Comparison of ENCODE assay signal across 11 cellular contexts in the genomic region with DNA sequence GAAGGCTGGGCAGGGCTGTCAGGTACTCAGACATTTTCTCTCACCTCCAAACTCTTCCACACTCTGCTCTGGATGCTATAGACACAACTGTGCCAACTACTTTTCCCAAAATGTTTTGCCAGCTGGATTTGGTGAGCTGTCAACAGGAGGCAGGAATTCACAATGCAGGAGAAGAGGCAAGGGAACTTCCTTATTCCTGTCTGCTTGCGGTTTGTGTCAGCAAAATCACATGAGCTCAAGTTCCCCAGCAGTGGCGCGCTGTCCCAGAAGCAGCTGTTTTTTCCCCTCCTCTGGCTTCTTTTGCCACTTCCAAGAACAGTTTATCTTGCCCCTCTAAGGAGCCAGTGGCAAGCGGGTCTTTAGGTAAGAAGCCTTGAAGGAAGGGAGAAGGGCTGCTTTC.
DNase-seq lines count a peak whose midpoint lies in the region; ATAC-seq and TF ChIP-seq lines count a peak whose summit lies in the region.
"Had no signal": no experiment of that assay in that cellular context is flagged by ENCODE, and none has a peak within 500 bp of the region (broad histone marks: within the 10 kb centered on the region; RNA-seq: fewer than 3 reads in every experiment).

No MANE protein-coding gene starts in this region.

- H3K4me1 Mint-ChIP-seq in neural progenitor cell = peaks cover 12% of the 10 kb centered on the region

- peaks cover 1% of the 10 kb centered on the region for H3K27me3 Mint-ChIP-seq in neural progenitor cell (ENCODE audit: insufficient read depth, low read depth)
- H3K27me3 Mint-ChIP-seq: CD4-positive, alpha-beta memory T cell had no signal

- H3K9me3 ChIP-seq in SJCRH30 (replicated peaks) = no peaks in the 10 kb centered on the region
- no peaks in the 10 kb centered on the region for H3K9me3 ChIP-seq in neural progenitor cell (ENCODE audit: low read depth)

- DNase-seq in Daoy (ENCODE audit: low read depth) = peak; percentile 18
- peak; percentile 37 to 70 for DNase-seq in SJCRH30
- peak in 25 of 42 donors; percentile 5 to 55 (median 24) for DNase-seq in head of caudate nucleus
- DNase-seq in neural progenitor cell (ENCODE audit: low spot score) = no peak
- DNase-seq in DMS53 (lab: John Stamatoyannopoulos, UW) = no peak
- DNase-seq: activated T-cell treated with anti-CD3 and anti-CD28 coated beads, Interleukin-2, amount 50 U/mL, for 4 hours; CD4-positive, alpha-beta memory T cell; cortex of kidney had no signal

- peaks cover 7% of the 10 kb centered on the region for H3K4me1 ChIP-seq in SJCRH30
- peaks cover 8% of the 10 kb centered on the region for H3K4me1 ChIP-seq in neural progenitor cell

- no peaks in the 10 kb centered on the region for H3K79me2 ChIP-seq in neural progenitor cell (ENCODE audit: low read depth)

- no peak overlapping the region for H3K27ac ChIP-seq in SJCRH30
- H3K27ac ChIP-seq in neural progenitor cell = no peak overlapping the region

- H3K4me2 ChIP-seq in neural progenitor cell = no peak overlapping the region

- H3K36me3 Mint-ChIP-seq in neural progenitor cell = no peaks in the 10 kb centered on the region
- H3K36me3 Mint-ChIP-seq: CD4-positive, alpha-beta memory T cell had no signal

- H3K36me3 ChIP-seq in SJCRH30 (no peaks in the 10 kb centered on the region), neural progenitor cell (no peaks in the 10 kb centered on the region)

- H3K27ac Mint-ChIP-seq in neural progenitor cell = no peak overlapping the region
- H3K27ac Mint-ChIP-seq: CD4-positive, alpha-beta memory T cell had no signal

- ATAC-seq in GM21515 (IDR thresholded peaks at IDR 0.05; ENCODE audit: unreplicated experiment) = no peak
- no peak for ATAC-seq in GM21360 (IDR thresholded peaks at IDR 0.05; ENCODE audit: unreplicated experiment)
- no peak for ATAC-seq in HG03432 (IDR thresholded peaks at IDR 0.05; ENCODE audit: unreplicated experiment)
- ATAC-seq: activated T-cell treated with anti-CD3 and anti-CD28 coated beads, Interleukin-2, amount 50 U/mL, for 4 hours had no signal

- H3F3A ChIP-seq in neural progenitor cell (ENCODE audit: low read depth) = no peaks in the 10 kb centered on the region

- no peaks in the 10 kb centered on the region for H3K27me3 ChIP-seq in SJCRH30
- no peaks in the 10 kb centered on the region for H3K27me3 ChIP-seq in neural progenitor cell

- no peak overlapping the region for H3K9ac ChIP-seq in neural progenitor cell

- no peak for TF ChIP-seq CTCF in neural progenitor cell (IDR thresholded peaks at IDR 0.05)

- H3K9me3 Mint-ChIP-seq in neural progenitor cell = no peaks in the 10 kb centered on the region
- H3K9me3 Mint-ChIP-seq: activated T-cell treated with anti-CD3 and anti-CD28 coated beads, Interleukin-2, amount 50 U/mL, for 4 hours had no signal

- H4K20me1 ChIP-seq in neural progenitor cell (ENCODE audit: low read depth) = no peaks in the 10 kb centered on the region

- no peak overlapping the region for H3K4me3 Mint-ChIP-seq in neural progenitor cell
- H3K4me3 Mint-ChIP-seq: activated T-cell treated with anti-CD3 and anti-CD28 coated beads, Interleukin-2, amount 50 U/mL, for 4 hours; CD4-positive, alpha-beta memory T cell had no signal

- H3K4me3 ChIP-seq in SJCRH30 = no peak overlapping the region
- no peak overlapping the region for H3K4me3 ChIP-seq in neural progenitor cell

- intact Hi-C loops in head of caudate nucleus (cut with DNase I) = no loop called here

- H2AFZ ChIP-seq in neural progenitor cell (replicated peaks) = peak overlapping the region; percentile 57

Comparison
In these comparisons a context has a peak if more than half of its experiments do, and no peak if none do; other contexts are left out.
1. DNase-seq: peak in Daoy (single experiment), SJCRH30 (2 of 2) and head of caudate nucleus (25 of 42); none in neural progenitor cell (single experiment) and DMS53 (single experiment).